1 cellular context compared by ENCODE assay signal in genomic region chrX:109967151-109967550, GRCh38.
TF ChIP-seq lines count a peak whose summit lies in the region.

No MANE protein-coding gene starts in this region.

TF ChIP-seq in IMR-90, 13 proteins besides CTCF, POLR2A, EP300 and RAD21:
- TF ChIP-seq CHD1 (IDR thresholded peaks at IDR 0.05; ENCODE audit: low read depth, low read length) (no peak), MAZ (IDR thresholded peaks at IDR 0.05; ENCODE audit: borderline replicate concordance, low read depth, low read length) (no peak), CEBPB (IDR thresholded peaks at IDR 0.05; ENCODE audit: low read depth, low read length) (no peak), BHLHE40 (IDR thresholded peaks at IDR 0.05; ENCODE audit: low read depth, low read length) (no peak), SMC3 (IDR thresholded peaks at IDR 0.05; ENCODE audit: low read depth, low read length) (no peak), ELK1 (IDR thresholded peaks at IDR 0.05; ENCODE audit: borderline replicate concordance, low read depth, low read length) (no peak), FOS (IDR thresholded peaks at IDR 0.05; ENCODE audit: low read depth, low read length) (no peak), MAFK (IDR thresholded peaks at IDR 0.05; ENCODE audit: low read depth, low read length) (no peak), RCOR1 (IDR thresholded peaks at IDR 0.05; ENCODE audit: insufficient replicate concordance, low read length) (no peak), RFX5 (IDR thresholded peaks at IDR 0.05; ENCODE audit: low read depth, low read length) (no peak)
